8 cellular contexts compared by ENCODE assay signal in genomic region chr11:16606784-16607674, GRCh38.
DNase-seq lines count a peak whose midpoint lies in the region; ATAC-seq and TF ChIP-seq lines count a peak whose summit lies in the region.

No MANE protein-coding gene starts in this region.

- no peaks in the 10 kb centered on the region for H3K9me3 Mint-ChIP-seq in natural killer cell treated with Interleukin-12 subunit alpha and Interleukin-12 subunit beta and Interleukin-15 and Interleukin-18, amount 100 ng/mL, for 72 hours

- TF ChIP-seq CTCF in fibroblast of pulmonary artery (IDR thresholded peaks at IDR 0.05; ENCODE audit: low read length, missing control alignments), result no peak

- DNase-seq in NCI-H82 (lab: John Stamatoyannopoulos, UW) (peak; percentile 39), NCI-H82 treated with DMSO at 0.1 percent for 48 hours (lab: John Stamatoyannopoulos, UW; ENCODE audit: unreplicated experiment) (no peak), fibroblast of pulmonary artery (ENCODE audit: low read depth) (no peak)
- DNase-seq in natural killer cell treated with Interleukin-12 subunit alpha and Interleukin-12 subunit beta and Interleukin-15 and Interleukin-18, amount 100 ng/mL, for 72 hours (ENCODE audit: low spot score), result no peak
- no peak for DNase-seq in activated CD4-positive, alpha-beta T cell treated with anti-CD3 and anti-CD28 coated beads for 48 hours

- peak overlapping the region; percentile 62 for H3K4me3 ChIP-seq in fibroblast of pulmonary artery (replicated peaks; ENCODE audit: low read depth, low read length)

- peaks cover 14% of the 10 kb centered on the region for H3K36me3 Mint-ChIP-seq in natural killer cell treated with Interleukin-12 subunit alpha and Interleukin-12 subunit beta and Interleukin-15 and Interleukin-18, amount 100 ng/mL, for 72 hours

- H3K27me3 Mint-ChIP-seq in natural killer cell treated with Interleukin-12 subunit alpha and Interleukin-12 subunit beta and Interleukin-15 and Interleukin-18, amount 100 ng/mL, for 72 hours, result peaks cover 36 to 42% of the 10 kb centered on the region in 2 donors

- H3K4me1 Mint-ChIP-seq in natural killer cell treated with Interleukin-12 subunit alpha and Interleukin-12 subunit beta and Interleukin-15 and Interleukin-18, amount 100 ng/mL, for 72 hours (ENCODE audit: low read depth in 2 of 2), result peaks cover 11 to 14% of the 10 kb centered on the region in 2 donors

- H3K4me3 Mint-ChIP-seq in natural killer cell treated with Interleukin-12 subunit alpha and Interleukin-12 subunit beta and Interleukin-15 and Interleukin-18, amount 100 ng/mL, for 72 hours, result peak overlapping the region; percentile 89

- H3K27ac Mint-ChIP-seq in natural killer cell treated with Interleukin-12 subunit alpha and Interleukin-12 subunit beta and Interleukin-15 and Interleukin-18, amount 100 ng/mL, for 72 hours, result peak overlapping the region in 1 of 2 donors; percentile 64

- ATAC-seq in SK-N-SH treated with all-trans-retinoic acid at 6 μM for 48 hours (peak; percentile 27), GM21825 (IDR thresholded peaks at IDR 0.05; ENCODE audit: unreplicated experiment) (no peak), HG03439 (IDR thresholded peaks at IDR 0.05; ENCODE audit: unreplicated experiment) (no peak)
- no peak for ATAC-seq in natural killer cell treated with Interleukin-12 subunit alpha and Interleukin-12 subunit beta and Interleukin-15 and Interleukin-18, amount 100 ng/mL, for 72 hours

TF ChIP-seq in SK-N-SH treated with all-trans-retinoic acid at 6 μM for 48 hours, 23 proteins besides CTCF, POLR2A, EP300 and RAD21:
- no peak for TF ChIP-seq ARNTL (CRISPR knock-in tag; IDR thresholded peaks at IDR 0.05; ENCODE audit: borderline replicate concordance, low read depth)
- TF ChIP-seq, protein P1, sequence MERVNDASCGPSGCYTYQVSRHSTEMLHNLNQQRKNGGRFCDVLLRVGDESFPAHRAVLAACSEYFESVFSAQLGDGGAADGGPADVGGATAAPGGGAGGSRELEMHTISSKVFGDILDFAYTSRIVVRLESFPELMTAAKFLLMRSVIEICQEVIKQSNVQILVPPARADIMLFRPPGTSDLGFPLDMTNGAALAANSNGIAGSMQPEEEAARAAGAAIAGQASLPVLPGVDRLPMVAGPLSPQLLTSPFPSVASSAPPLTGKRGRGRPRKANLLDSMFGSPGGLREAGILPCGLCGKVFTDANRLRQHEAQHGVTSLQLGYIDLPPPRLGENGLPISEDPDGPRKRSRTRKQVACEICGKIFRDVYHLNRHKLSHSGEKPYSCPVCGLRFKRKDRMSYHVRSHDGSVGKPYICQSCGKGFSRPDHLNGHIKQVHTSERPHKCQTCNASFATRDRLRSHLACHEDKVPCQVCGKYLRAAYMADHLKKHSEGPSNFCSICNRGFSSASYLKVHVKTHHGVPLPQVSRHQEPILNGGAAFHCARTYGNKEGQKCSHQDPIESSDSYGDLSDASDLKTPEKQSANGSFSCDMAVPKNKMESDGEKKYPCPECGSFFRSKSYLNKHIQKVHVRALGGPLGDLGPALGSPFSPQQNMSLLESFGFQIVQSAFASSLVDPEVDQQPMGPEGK (CRISPR knock-in tag; IDR thresholded peaks at IDR 0.05; ENCODE audit: borderline replicate concordance), result 0 out of 2 replicates have a peak, but pooled peaks have one; percentile 55
